11 cellular contexts compared by ENCODE assay signal in genomic region chr2:240960309-240960962, GRCh38.
DNase-seq lines count a peak whose midpoint lies in the region; ATAC-seq lines count a peak whose summit lies in the region.
"Had no signal": no experiment of that assay in that cellular context is flagged by ENCODE, and none has a peak within 500 bp of the region (broad histone marks: within the 10 kb centered on the region; RNA-seq: fewer than 3 reads in every experiment).

No MANE protein-coding gene starts in this region.

- H3K4me3 ChIP-seq in skin epidermis, result no peak overlapping the region

- peak; percentile 31 for DNase-seq in DMS153 (lab: John Stamatoyannopoulos, UW)
- no peak for DNase-seq in DMS153 treated with DMSO at 0.1 percent for 48 hours (lab: John Stamatoyannopoulos, UW; ENCODE audit: unreplicated experiment)
- peak; percentile 49 for DNase-seq in astrocyte of the hippocampus (ENCODE audit: low read depth, low spot score)
- DNase-seq in iris pigment epithelial cell (ENCODE audit: low read depth), result peak; percentile 46
- DNase-seq in activated effector memory CD4-positive, alpha-beta T cell treated with Interleukin-2 at 50 U/mL for 16 hours, result no peak
- no peak for DNase-seq in activated T-cell treated with anti-CD3 and anti-CD28 coated beads for 4 hours
- DNase-seq: activated CD4-positive, alpha-beta T cell treated with anti-CD3 and anti-CD28 coated beads for 36 hours; NCI-H187 treated with DMSO at 0.1 percent for 48 hours had no signal

- ATAC-seq in GM19467 (IDR thresholded peaks at IDR 0.05; ENCODE audit: unreplicated experiment), result no peak
- ATAC-seq: activated CD4-positive, alpha-beta T cell treated with anti-CD3 and anti-CD28 coated beads for 36 hours had no signal

- peak overlapping the region in 13 of 21 experiments; percentile 26 to 77 (median 50) for H3K27ac ChIP-seq in skin epidermis
- H3K27ac ChIP-seq: epithelial cell of prostate had no signal

Comparison
In these comparisons a context has a peak if more than half of its experiments do, and no peak if none do; other contexts are left out.
1. DNase-seq: peak in DMS153 (single experiment), astrocyte of the hippocampus (single experiment) and iris pigment epithelial cell (single experiment); none in DMS153 treated with DMSO at 0.1 percent for 48 hours (single experiment), activated effector memory CD4-positive, alpha-beta T cell treated with Interleukin-2 at 50 U/mL for 16 hours (single experiment) and activated T-cell treated with anti-CD3 and anti-CD28 coated beads for 4 hours (single experiment).